Comparison of ENCODE assay signal across 8 cellular contexts in genomic region chr7:21945374-21946227, GRCh38. TPM values are rescaled to one million over a fixed set of nuclear protein-coding genes. Genes with fewer than 3 reads are reported as not detected.
A peak's percentile ranks its signal among the peaks of the same experiment; 100 is the strongest.
DNase-seq lines count a peak whose midpoint lies in the region; ATAC-seq and TF ChIP-seq lines count a peak whose summit lies in the region.

A gene with protein sequence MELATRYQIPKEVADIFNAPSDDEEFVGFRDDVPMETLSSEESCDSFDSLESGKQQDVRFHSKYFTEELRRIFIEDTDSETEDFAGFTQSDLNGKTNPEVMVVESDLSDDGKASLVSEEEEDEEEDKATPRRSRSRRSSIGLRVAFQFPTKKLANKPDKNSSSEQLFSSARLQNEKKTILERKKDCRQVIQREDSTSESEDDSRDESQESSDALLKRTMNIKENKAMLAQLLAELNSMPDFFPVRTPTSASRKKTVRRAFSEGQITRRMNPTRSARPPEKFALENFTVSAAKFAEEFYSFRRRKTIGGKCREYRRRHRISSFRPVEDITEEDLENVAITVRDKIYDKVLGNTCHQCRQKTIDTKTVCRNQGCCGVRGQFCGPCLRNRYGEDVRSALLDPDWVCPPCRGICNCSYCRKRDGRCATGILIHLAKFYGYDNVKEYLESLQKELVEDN (minus strand): TSS chr7:21945899. CDS start chr7:21945804, 95 bp downstream.

- BruUV-seq in PC-3 (replicated peaks; lab: Mats Ljungman, UMichigan), result no TSS peak

- H3K4me1 ChIP-seq in HUES48 (ENCODE audit: control insufficient read depth, insufficient read depth, low read length) (peaks cover 38% of the 10 kb centered on the region), PC-3 (ENCODE audit: insufficient read depth, low read length) (peaks cover 43% of the 10 kb centered on the region), suprapubic skin (peaks cover 37% of the 10 kb centered on the region)

- peak within 1 kb of the TSS; percentile 85 for H3K27ac ChIP-seq in HUES48 (ENCODE audit: low read depth, low read length)
- H3K27ac ChIP-seq in PC-3 (ENCODE audit: low read length), result peak within 1 kb of the TSS; percentile 76
- H3K27ac ChIP-seq in suprapubic skin, result peak within 1 kb of the TSS; percentile 84

- WGBS in suprapubic skin, result 0% methylated on average over 26 of the region's 86 CpGs

- peak within 1 kb of the TSS; percentile 85 for H3K27ac Mint-ChIP-seq in activated T-helper 2 cell treated with anti-CD3 and anti-CD28 coated beads, Interferon-gamma antibody, Interleukin-2, Interleukin-4, amounts not matched to agents 10 μg/mL and 5 μg/mL and 100 μg/mL, durations not matched to agents 14 hours and 24 hours and 36 hours
- H3K27ac Mint-ChIP-seq in neural crest cell (ENCODE audit: unreplicated experiment), result peak within 1 kb of the TSS; percentile 99

- POLR2A ChIA-PET in PC-3 (lab: Charles Lee; ENCODE audit: unreplicated experiment), result interaction anchor here (0.6 to 0.7 kb wide), 5 partner anchors 16 to 773 kb away, joined by 3 to 4 read pairs (median 3); no protein-coding TSS in a partner anchor

- peak in 1 of 2 donors; percentile 18 for TF ChIP-seq POLR2A in suprapubic skin (IDR thresholded peaks at IDR 0.05)

- intact Hi-C loops in PC-3 (cut with micrococcal nuclease), result loop anchor here (1.0 to 5.0 kb wide), 3 partner anchors 16 to 552 kb away; partner anchors contain the start of gene SP4
- intact Hi-C loops in activated T-helper 2 cell treated with anti-CD3 and anti-CD28 coated beads, Interferon-gamma antibody, Interleukin-2, Interleukin-4, amounts not matched to agents 10 μg/mL and 5 μg/mL and 100 μg/mL, durations not matched to agents 14 hours and 24 hours and 36 hours (cut with micrococcal nuclease), result loop anchor here (5.0 to 10.0 kb wide), 4 partner anchors 229 to 939 kb away; partner anchors contain the start of gene SP4

- TF ChIP-seq EP300 in suprapubic skin (IDR thresholded peaks at IDR 0.05), result no peak

- TF ChIP-seq CTCF in PC-3 (conservative IDR thresholded peaks at IDR 0.05; ENCODE audit: low read depth, low read length), result no peak
- no peak for TF ChIP-seq CTCF in fibroblast of villous mesenchyme (IDR thresholded peaks at IDR 0.05; ENCODE audit: insufficient read depth, low read depth, low read length)
- no peak for TF ChIP-seq CTCF in neural crest cell (conservative IDR thresholded peaks at IDR 0.05)
- TF ChIP-seq CTCF in suprapubic skin (IDR thresholded peaks at IDR 0.05), result no peak

- DNase-seq in DMS153 (lab: John Stamatoyannopoulos, UW) (peak; percentile 82), PC-3 (peak; percentile 75), fibroblast of villous mesenchyme (ENCODE audit: low read depth) (peak; percentile 73), neural crest cell (ENCODE audit: low read depth, low spot score) (peak; percentile 65), suprapubic skin (ENCODE audit: low spot score in 2 of 2) (peak; percentile 78 to 88)
- peak; percentile 67 for DNase-seq in activated T-helper 2 cell treated with anti-CD3 and anti-CD28 coated beads, Interferon-gamma antibody, Interleukin-2, Interleukin-4, amounts not matched to agents 10 μg/mL and 5 μg/mL and 100 μg/mL, durations not matched to agents 14 hours and 24 hours and 36 hours (ENCODE audit: low spot score)

- H3K9me2 ChIP-seq in PC-3 (replicated peaks; ENCODE audit: low read length), result no peaks in the 10 kb centered on the region

- peaks cover 6% of the 10 kb centered on the region for H3K27me3 Mint-ChIP-seq in activated T-helper 2 cell treated with anti-CD3 and anti-CD28 coated beads, Interferon-gamma antibody, Interleukin-2, Interleukin-4, amounts not matched to agents 10 μg/mL and 5 μg/mL and 100 μg/mL, durations not matched to agents 14 hours and 24 hours and 36 hours (ENCODE audit: low read depth)
- H3K27me3 Mint-ChIP-seq in neural crest cell (ENCODE audit: low read depth), result peaks cover 7% of the 10 kb centered on the region

- peaks cover 20% of the 10 kb centered on the region; the same call in 1 of the 2 replicates for H4K20me1 ChIP-seq in PC-3 (ENCODE audit: low read length)

- H3K4me3 ChIP-seq in HUES48 (ENCODE audit: low read depth, low read length), result peak within 1 kb of the TSS; percentile 83
- H3K4me3 ChIP-seq in PC-3 (ENCODE audit: low read length), result peak within 1 kb of the TSS; percentile 97
- H3K4me3 ChIP-seq in fibroblast of villous mesenchyme (ENCODE audit: low read depth, low read length), result peak within 1 kb of the TSS; percentile 77
- H3K4me3 ChIP-seq in suprapubic skin, result peak within 1 kb of the TSS; percentile 70

- peaks cover 47% of the 10 kb centered on the region for H3K79me2 ChIP-seq in PC-3 (ENCODE audit: low read length)

- peak within 1 kb of the TSS; percentile 81 for H2AFZ ChIP-seq in PC-3 (ENCODE audit: low read length)

- H3K9me3 Mint-ChIP-seq in activated T-helper 2 cell treated with anti-CD3 and anti-CD28 coated beads, Interferon-gamma antibody, Interleukin-2, Interleukin-4, amounts not matched to agents 10 μg/mL and 5 μg/mL and 100 μg/mL, durations not matched to agents 14 hours and 24 hours and 36 hours, result no peaks in the 10 kb centered on the region
- no peaks in the 10 kb centered on the region for H3K9me3 Mint-ChIP-seq in neural crest cell

- H3F3A ChIP-seq in PC-3 (ENCODE audit: low read length, unreplicated experiment), result no peaks in the 10 kb centered on the region

- H3K27me3 ChIP-seq in HUES48 (ENCODE audit: control insufficient read depth, insufficient read depth, low read length) (no peaks in the 10 kb centered on the region), PC-3 (ENCODE audit: low read length) (no peaks in the 10 kb centered on the region), suprapubic skin (no peaks in the 10 kb centered on the region)

- H3K4me3 Mint-ChIP-seq in activated T-helper 2 cell treated with anti-CD3 and anti-CD28 coated beads, Interferon-gamma antibody, Interleukin-2, Interleukin-4, amounts not matched to agents 10 μg/mL and 5 μg/mL and 100 μg/mL, durations not matched to agents 14 hours and 24 hours and 36 hours (ENCODE audit: low read depth), result peak within 1 kb of the TSS; percentile 91
- peak within 1 kb of the TSS; percentile 95 for H3K4me3 Mint-ChIP-seq in neural crest cell

- ATAC-seq in GM21515 (IDR thresholded peaks at IDR 0.05; ENCODE audit: unreplicated experiment), result peak; percentile 84
- ATAC-seq in PC-3, result peak; percentile 75

- CTCF ChIA-PET in PC-3 (lab: Charles Lee), result no interaction called here

- H3K9ac ChIP-seq in HUES48 (ENCODE audit: low read depth, low read length) (peak within 1 kb of the TSS; percentile 99), PC-3 (ENCODE audit: low read length) (peak within 1 kb of the TSS; percentile 90)

- peaks cover 19% of the 10 kb centered on the region for H3K36me3 Mint-ChIP-seq in activated T-helper 2 cell treated with anti-CD3 and anti-CD28 coated beads, Interferon-gamma antibody, Interleukin-2, Interleukin-4, amounts not matched to agents 10 μg/mL and 5 μg/mL and 100 μg/mL, durations not matched to agents 14 hours and 24 hours and 36 hours (ENCODE audit: low read depth)
- H3K36me3 Mint-ChIP-seq in neural crest cell (ENCODE audit: low read depth), result no peaks in the 10 kb centered on the region

- H3K36me3 ChIP-seq in HUES48 (ENCODE audit: control insufficient read depth, insufficient read depth, low read length) (peaks cover 12% of the 10 kb centered on the region), PC-3 (ENCODE audit: low read depth, low read length) (no peaks in the 10 kb centered on the region), suprapubic skin (no peaks in the 10 kb centered on the region)

- peak within 1 kb of the TSS; percentile 98 for H3K4me2 ChIP-seq in PC-3 (ENCODE audit: low read length)

- H3K9me3 ChIP-seq in HUES48 (ENCODE audit: control insufficient read depth, insufficient read depth, low read length) (no peaks in the 10 kb centered on the region), PC-3 (ENCODE audit: low read length) (no peaks in the 10 kb centered on the region), suprapubic skin (no peaks in the 10 kb centered on the region)

- H3K4me1 Mint-ChIP-seq in activated T-helper 2 cell treated with anti-CD3 and anti-CD28 coated beads, Interferon-gamma antibody, Interleukin-2, Interleukin-4, amounts not matched to agents 10 μg/mL and 5 μg/mL and 100 μg/mL, durations not matched to agents 14 hours and 24 hours and 36 hours (ENCODE audit: low read depth), result peaks cover 62% of the 10 kb centered on the region
- peaks cover 51% of the 10 kb centered on the region for H3K4me1 Mint-ChIP-seq in neural crest cell

RNA-seq across cellular contexts. Expression of the gene that starts here (rescaled TPM):
- 59.9 and 78.4 TPM in 2 replicates for total RNA-seq in PC-3 (2014; rRNA removed)
- 81.5 and 82.9 TPM in 2 replicates for total RNA-seq in activated T-helper 2 cell treated with anti-CD3 and anti-CD28 coated beads, Interferon-gamma antibody, Interleukin-2, Interleukin-4, amounts not matched to agents 10 μg/mL and 5 μg/mL and 100 μg/mL, durations not matched to agents 14 hours and 24 hours and 36 hours
- total RNA-seq in fibroblast of villous mesenchyme, result 23.2 and 31.5 TPM in 2 replicates
- 84.7 and 86.6 TPM in 2 replicates for total RNA-seq in neural crest cell
- 100 to 1,000 TPM in 1 of 4 donors, 10 to 100 TPM in 3; 26.2 to 138 (median 44.0) TPM for total RNA-seq in suprapubic skin

Comparison
In these comparisons a context has a peak if more than half of its experiments do, and no peak if none do; other contexts are left out.
1. Peak in every context shown above with its lines: DNase-seq, ATAC-seq, H3K4me3 ChIP-seq and H3K27ac ChIP-seq.